In genomic region chr16:86618431-86619262, GRCh38 we compare ENCODE assay signal across 19 cellular contexts. TPM values are rescaled to one million over a fixed set of nuclear protein-coding genes. Genes with fewer than 3 reads are reported as not detected.
DNase-seq lines count a peak whose midpoint lies in the region; ATAC-seq, FAIRE-seq and TF ChIP-seq lines count a peak whose summit lies in the region.
"Had no signal": no experiment of that assay in that cellular context is flagged by ENCODE, and none has a peak within 500 bp of the region (broad histone marks: within the 10 kb centered on the region; RNA-seq: fewer than 3 reads in every experiment).

No MANE protein-coding gene starts in this region.

- 74 to 80% methylated on average over 17 of the region's 17 CpGs for WGBS in pancreas, 2 donors

- ATAC-seq in left lung = peak; percentile 33
- no peak for ATAC-seq in pancreas
- ATAC-seq: activated T-helper 17 cell treated with anti-CD3 and anti-CD28 coated beads, Interleukin-2, amount 50 U/mL, for 72 hours; body of pancreas had no signal

- FAIRE-seq in urothelium cell line (lab: Jason Lieb, UNC) (peak; percentile 23), pancreas (lab: Jason Lieb, UNC) (no peak)
- FAIRE-seq: A204.1 had no signal

- H3K4me3 ChIP-seq in coronary artery (peak overlapping the region; percentile 64), left lung (no peak overlapping the region), pancreas (no peak overlapping the region)
- H3K4me3 ChIP-seq: body of pancreas, smooth muscle cell had no signal

- TF ChIP-seq CTCF in coronary artery (IDR thresholded peaks at IDR 0.05) (no peak), left lung (IDR thresholded peaks at IDR 0.05) (no peak), pancreas (IDR thresholded peaks at IDR 0.05) (no peak)

- intact Hi-C loops in left lung (cut with DNase I) = no loop called here
- intact Hi-C loops in pancreas (cut with DNase I) = no loop called here

- H3K9me3 ChIP-seq in left lung = no peaks in the 10 kb centered on the region
- no peaks in the 10 kb centered on the region for H3K9me3 ChIP-seq in pancreas
- H3K9me3 ChIP-seq: body of pancreas had no signal

- H3K27me3 ChIP-seq in left lung (peaks cover 0 to 16% of the 10 kb centered on the region in 2 donors), pancreas (no peaks in the 10 kb centered on the region)
- H3K27me3 ChIP-seq: body of pancreas had no signal

- peak; percentile 12 for DNase-seq in NCI-H748 treated with DMSO at 0.1 percent for 48 hours (lab: John Stamatoyannopoulos, UW)
- DNase-seq in NCI-H748 (lab: John Stamatoyannopoulos, UW; ENCODE audit: unreplicated experiment) = no peak
- no peak for DNase-seq in coronary artery (ENCODE audit: low spot score)
- no peak for DNase-seq in left lung
- no peak for DNase-seq in urothelium cell line (ENCODE audit: low spot score)
- no peak for DNase-seq in activated naive CD4-positive, alpha-beta T cell (lab: John Stamatoyannopoulos, UW)
- no peak for DNase-seq in pancreas
- DNase-seq in DMS 273 treated with DMSO at 0.1 percent for 48 hours (lab: John Stamatoyannopoulos, UW) = no peak
- DNase-seq: activated CD4-positive, alpha-beta T cell treated with anti-CD3 and anti-CD28 coated beads, Interleukin-2, amount 50 U/mL, for 1 hour; body of pancreas; effector CD4-positive, alpha-beta T cell; head of caudate nucleus; NCI-H1694; NCI-H510A treated with DMSO at 0.1 percent for 48 hours; T-helper 2 cell had no signal

- H3K4me1 ChIP-seq in left lung (no peaks in the 10 kb centered on the region), pancreas (no peaks in the 10 kb centered on the region)
- H3K4me1 ChIP-seq: body of pancreas had no signal

- H3K27ac ChIP-seq in coronary artery (peak overlapping the region; percentile 66 to 76), left lung (no peak overlapping the region), pancreas (no peak overlapping the region)
- H3K27ac ChIP-seq: body of pancreas had no signal

- H3K36me3 ChIP-seq in left lung (no peaks in the 10 kb centered on the region), pancreas (no peaks in the 10 kb centered on the region)

RNA-seq across cellular contexts. Expression of gene FOXL1, which starts 40.3 kb away (rescaled TPM):
- total RNA-seq in left lung (under 1 TPM; 0.99 TPM), pancreas (under 1 TPM in 4 of 6 donors, not detected in 2; 0.06 to 0.18 (median 0.13) TPM)
- polyA plus RNA-seq in pancreas = under 1 TPM; 0.07 to 0.08 TPM
- total RNA-seq: activated T-helper 17 cell treated with anti-CD3 and anti-CD28 coated beads, Interleukin-2, amount 50 U/mL, for 72 hours had no signal

RNA-seq across cellular contexts. Expression of gene FOXC2, which starts 52.0 kb away (rescaled TPM):
- total RNA-seq in left lung (1 to 10 TPM in 1 of 2 donors, under 1 TPM in 1; 0.41 to 2.0 TPM), pancreas (under 1 TPM in 3 of 6 donors, not detected in 3; 0.06 to 0.17 (median 0.12) TPM)
- polyA plus RNA-seq in pancreas = under 1 TPM; 0.19 to 0.23 TPM
- total RNA-seq: activated T-helper 17 cell treated with anti-CD3 and anti-CD28 coated beads, Interleukin-2, amount 50 U/mL, for 72 hours had no signal
- polyA plus RNA-seq: neural cell had no signal

Comparison
In these comparisons a context has a peak if more than half of its experiments do, and no peak if none do; other contexts are left out.
1. H3K27ac ChIP-seq: peak in coronary artery (2 of 2); none in left lung (0 of 2) and pancreas (0 of 4).